Comparison of ENCODE assay signal across 21 cellular contexts in the genomic region with DNA sequence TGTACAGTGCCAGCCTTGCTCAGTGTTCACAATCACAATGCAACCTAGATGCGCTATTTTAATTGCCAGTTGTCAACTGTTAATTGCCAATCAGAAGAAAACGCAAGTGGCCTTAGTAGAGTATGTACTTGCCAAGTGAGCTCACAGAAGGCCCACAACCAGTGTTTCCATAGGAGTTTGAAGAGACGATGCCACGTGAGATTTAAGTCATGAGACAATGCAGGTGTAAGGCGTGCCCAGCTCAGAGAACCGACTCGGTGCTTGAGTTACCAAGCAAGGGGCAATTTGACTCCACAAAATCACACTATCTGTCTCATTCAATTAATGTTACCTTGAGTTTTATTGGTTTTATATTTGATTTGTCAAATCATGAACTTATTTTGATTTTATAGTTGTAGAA.
"Had no signal": no experiment of that assay in that cellular context is flagged by ENCODE, and none has a peak within 500 bp of the region (broad histone marks: within the 10 kb centered on the region; RNA-seq: fewer than 3 reads in every experiment).

No MANE protein-coding gene starts in this region.

- H3K4me1 Mint-ChIP-seq: stimulated activated naive CD8-positive, alpha-beta T cell treated with anti-CD3 and anti-CD28 coated beads, Interleukin-15, amount 100 ng/mL, for 72 hours had no signal

- H3K9me3 ChIP-seq: left ventricle myocardium inferior, neutrophil, pancreas, psoas muscle, right atrium auricular region, tibial nerve had no signal

- H3K4me1 ChIP-seq: pancreas, tibial nerve had no signal

- DNase-seq: activated CD4-positive, alpha-beta T cell treated with anti-CD3 and anti-CD28 coated beads for 1 hour; activated T-cell treated with anti-CD3 and anti-CD28 coated beads, Interleukin-2, amount 50 U/mL, for 1 hour; aorta; brain microvascular endothelial cell; caudate nucleus; effector memory CD4-positive, alpha-beta T cell; foreskin melanocyte; glutamatergic neuron; hippocampal formation; left ventricle myocardium inferior; mammary epithelial cell; midbrain; pancreas; psoas muscle; stimulated activated CD4-positive, alpha-beta T cell treated with anti-CD3 and anti-CD28 coated beads, Interleukin-4, amount 100 ng/mL, for 24 hours; stimulated activated naive CD8-positive, alpha-beta T cell treated with anti-CD3 and anti-CD28 coated beads, Interleukin-15, amount 100 ng/mL, for 72 hours had no signal

- H3K36me3 Mint-ChIP-seq: activated naive CD4-positive, alpha-beta T cell treated with anti-CD3 and anti-CD28 coated beads, Interleukin-2, amount 50 U/mL, for 72 hours had no signal

- H3K27ac Mint-ChIP-seq: activated naive CD4-positive, alpha-beta T cell treated with anti-CD3 and anti-CD28 coated beads, Interleukin-2, amount 50 U/mL, for 72 hours; nephron; stimulated activated naive CD8-positive, alpha-beta T cell treated with anti-CD3 and anti-CD28 coated beads, Interleukin-15, amount 100 ng/mL, for 72 hours had no signal

- H3K4me3 ChIP-seq: left ventricle myocardium inferior, pancreas, psoas muscle, right atrium auricular region, tibial nerve had no signal

- H3K27me3 ChIP-seq: brain microvascular endothelial cell, neutrophil, right atrium auricular region, tibial nerve had no signal

- H3K36me3 ChIP-seq: brain microvascular endothelial cell, left ventricle myocardium inferior, neutrophil, pancreas, right atrium auricular region, tibial nerve had no signal

- H3K27ac ChIP-seq: brain microvascular endothelial cell, left ventricle myocardium inferior, neutrophil, pancreas, psoas muscle, right atrium auricular region had no signal

- H3K9me3 Mint-ChIP-seq: activated naive CD4-positive, alpha-beta T cell treated with anti-CD3 and anti-CD28 coated beads, Interleukin-2, amount 50 U/mL, for 72 hours; nephron; stimulated activated naive CD8-positive, alpha-beta T cell treated with anti-CD3 and anti-CD28 coated beads, Interleukin-15, amount 100 ng/mL, for 72 hours had no signal

- ATAC-seq: activated naive CD4-positive, alpha-beta T cell treated with anti-CD3 and anti-CD28 coated beads, Interleukin-2, amount 50 U/mL, for 72 hours; pancreas; psoas muscle; stimulated activated naive CD8-positive, alpha-beta T cell treated with anti-CD3 and anti-CD28 coated beads, Interleukin-15, amount 100 ng/mL, for 72 hours had no signal

- H3K4me3 Mint-ChIP-seq: nephron; stimulated activated naive CD8-positive, alpha-beta T cell treated with anti-CD3 and anti-CD28 coated beads, Interleukin-15, amount 100 ng/mL, for 72 hours had no signal
